Comparison of ENCODE assay signal across 25 cellular contexts in genomic region chr3:22308866-22309265, GRCh38.
"Had no signal": no experiment of that assay in that cellular context is flagged by ENCODE, and none has a peak within 500 bp of the region (broad histone marks: within the 10 kb centered on the region; RNA-seq: fewer than 3 reads in every experiment).

No MANE protein-coding gene starts in this region.

- H3K27me3 Mint-ChIP-seq: dendritic cell treated with granulocyte-macrophage colony-stimulating factor and Interleukin-4, amounts not matched to agents 40 ng/mL and 50 ng/mL, for 4 days; effector memory CD8-positive, alpha-beta T cell had no signal

- ATAC-seq: effector memory CD8-positive, alpha-beta T cell; esophagus mucosa; foreskin keratinocyte; gastrocnemius medialis; gastroesophageal sphincter; heart left ventricle; heart right ventricle had no signal

- H3K27ac Mint-ChIP-seq: dendritic cell treated with granulocyte-macrophage colony-stimulating factor and Interleukin-4, amounts not matched to agents 40 ng/mL and 50 ng/mL, for 4 days; effector memory CD8-positive, alpha-beta T cell; endodermal cell had no signal

- DNase-seq: colonic mucosa; cortex of kidney; dermis blood vessel endothelial cell; dorsolateral prefrontal cortex; effector CD4-positive, alpha-beta T cell; effector CD8-positive, alpha-beta T cell; effector memory CD4-positive, alpha-beta T cell; effector memory CD8-positive, alpha-beta T cell; endodermal cell; erythroblast; esophagus squamous epithelium; foreskin fibroblast; foreskin keratinocyte; foreskin melanocyte; gastrocnemius medialis; glutamatergic neuron; head of caudate nucleus; heart left ventricle; heart right ventricle had no signal

- H3K9me3 Mint-ChIP-seq: dendritic cell treated with granulocyte-macrophage colony-stimulating factor and Interleukin-4, amounts not matched to agents 40 ng/mL and 50 ng/mL, for 4 days; endodermal cell had no signal

- H3K4me3 Mint-ChIP-seq: dendritic cell treated with granulocyte-macrophage colony-stimulating factor and Interleukin-4, amounts not matched to agents 40 ng/mL and 50 ng/mL, for 4 days; effector memory CD8-positive, alpha-beta T cell; endodermal cell had no signal

- H3K4me3 ChIP-seq: colonic mucosa, coronary artery, dorsolateral prefrontal cortex, esophagus muscularis mucosa, esophagus squamous epithelium, gastrocnemius medialis, gastroesophageal sphincter, heart left ventricle, heart right ventricle, hepatocyte had no signal
